Comparison of ENCODE assay signal across 8 cellular contexts in genomic region chr5:138438003-138438723, GRCh38. TPM values are rescaled to one million over a fixed set of nuclear protein-coding genes. Genes with fewer than 3 reads are reported as not detected.
DNase-seq lines count a peak whose midpoint lies in the region; ATAC-seq and TF ChIP-seq lines count a peak whose summit lies in the region.

No MANE protein-coding gene starts in this region.

- H3K4me1 ChIP-seq in HCT116 (ENCODE audit: control insufficient read depth in 1 of 2, insufficient read depth in 2 of 2, low read length in 2 of 2) (peaks cover 7 to 21% of the 10 kb centered on the region in 2 experiments; a peak in 3 of 4 replicates), right cardiac atrium (ENCODE audit: control insufficient read depth, insufficient read depth, low read length) (peaks cover 6% of the 10 kb centered on the region), skeletal muscle satellite cell (ENCODE audit: control insufficient read depth, insufficient read depth, low read length) (peaks cover 15% of the 10 kb centered on the region)

- no peak overlapping the region for H2AFZ ChIP-seq in HCT116 (ENCODE audit: low read depth, low read length, poor library complexity, severe bottlenecking)

- ATAC-seq in HCT116 (peak; percentile 15), right cardiac atrium (no peak), GM18870 (IDR thresholded peaks at IDR 0.05; ENCODE audit: unreplicated experiment) (no peak)

- 75% methylated on average over 11 of the region's 11 CpGs for WGBS in right cardiac atrium

- H3K4me2 ChIP-seq in HCT116 (ENCODE audit: low read length) (peak overlapping the region; percentile 70), skeletal muscle satellite cell (ENCODE audit: low read length) (peak overlapping the region; percentile 97)

- POLR2A ChIA-PET in HCT116 (lab: Charles Lee) = interaction anchor here (0.9 kb wide), 1 partner anchor 18 kb away, joined by 3 read pairs; no protein-coding TSS in a partner anchor

- H3K9ac ChIP-seq in HCT116 (ENCODE audit: low read length) (no peak overlapping the region), skeletal muscle satellite cell (ENCODE audit: low read depth, low read length) (peak overlapping the region; percentile 74)

- RAD21 ChIA-PET in HCT116 (lab: Charles Lee; ENCODE audit: low non-redundant PET in 1 of 2, low total read pairs in 2 of 2, uncharacterized antibody in 2 of 2, unreplicated experiment in 2 of 2) = no interaction called here

- intact Hi-C loops in HCT116 (cut with micrococcal nuclease) (no loop called here), right cardiac atrium (cut with DNase I) (no loop called here)

- H3K79me2 ChIP-seq in HCT116 (ENCODE audit: insufficient read depth, low read length) = no peaks in the 10 kb centered on the region

- TF ChIP-seq RAD21 in HCT116 (IDR thresholded peaks at IDR 0.05; ENCODE audit: low read depth) = no peak

- CTCF ChIA-PET in HCT116 (lab: Charles Lee) = no interaction called here

- no peaks in the 10 kb centered on the region for H4K20me1 ChIP-seq in HCT116 (ENCODE audit: insufficient read depth)

- H3K36me3 ChIP-seq in HCT116 (ENCODE audit: control insufficient read depth in 1 of 2, insufficient read depth in 2 of 2, low read length in 2 of 2) (peaks cover 16 to 17% of the 10 kb centered on the region in 2 experiments), WERI-Rb-1 (peaks cover 37% of the 10 kb centered on the region), skeletal muscle satellite cell (ENCODE audit: insufficient read depth, low read length) (peaks cover 24% of the 10 kb centered on the region)

- H3K4me3 ChIP-seq in HCT116 (replicated peaks in 1 of 2; ENCODE audit: low read depth in 1 of 2, low read length in 2 of 2) (peak overlapping the region in 1 of 2 experiments; percentile 55; a peak in 1 of 4 replicates), WERI-Rb-1 (ENCODE audit: low read depth, low read length) (peak overlapping the region; percentile 46), right cardiac atrium (ENCODE audit: low read length) (peak overlapping the region; percentile 44), skeletal muscle satellite cell (ENCODE audit: low read length) (peak overlapping the region; percentile 75)

- DNase-seq in HCT116 (ENCODE audit: low read depth, low spot score) (no peak), WERI-Rb-1 (no peak), right cardiac atrium (peak in 1 of 3 donors; percentile 56), hepatic stellate cell (ENCODE audit: low spot score) (no peak), NCI-H1105 (lab: John Stamatoyannopoulos, UW) (no peak), activated gamma-delta T cell treated with Interleukin-2 at 50 U/mL for 16 hours (no peak)

- BruUV-seq in HCT116 (replicated peaks; lab: Mats Ljungman, UMichigan) = no TSS peak

- no peaks in the 10 kb centered on the region for H3K9me2 ChIP-seq in HCT116 (ENCODE audit: insufficient read depth)

- H3K27me3 ChIP-seq in HCT116 (ENCODE audit: insufficient read depth, low read length) (no peaks in the 10 kb centered on the region), WERI-Rb-1 (ENCODE audit: insufficient read depth, low read depth, severe bottlenecking) (no peaks in the 10 kb centered on the region), right cardiac atrium (ENCODE audit: control insufficient read depth, insufficient read depth) (no peaks in the 10 kb centered on the region), skeletal muscle satellite cell (ENCODE audit: control insufficient read depth, insufficient read depth, low read length) (no peaks in the 10 kb centered on the region)

- TF ChIP-seq CTCF in HCT116 (IDR thresholded peaks at IDR 0.05 in 2 of 3, conservative IDR thresholded peaks at IDR 0.05 in 1 of 3; ENCODE audit: borderline replicate concordance in 1 of 3, insufficient read depth in 1 of 3, low read depth in 2 of 3, low read length in 2 of 3) = no peak
- TF ChIP-seq CTCF in WERI-Rb-1 (IDR thresholded peaks at IDR 0.05; ENCODE audit: low read depth, low read length) = no peak

- no peak overlapping the region for H3K27ac ChIP-seq in HCT116 (ENCODE audit: low read depth, low read length)
- H3K27ac ChIP-seq in WERI-Rb-1 = peak overlapping the region; percentile 68
- no peak overlapping the region for H3K27ac ChIP-seq in right cardiac atrium (ENCODE audit: low read length)

- no peak for TF ChIP-seq POLR2A in HCT116 (IDR thresholded peaks at IDR 0.05; ENCODE audit: borderline replicate concordance, extremely low read depth, insufficient read depth, insufficient read length)

- H3K9me3 ChIP-seq in HCT116 (ENCODE audit: control insufficient read depth in 1 of 2, insufficient read depth in 1 of 2, low read depth in 1 of 2, low read length in 2 of 2) (no peaks in the 10 kb centered on the region), WERI-Rb-1 (ENCODE audit: severe bottlenecking) (no peaks in the 10 kb centered on the region), right cardiac atrium (ENCODE audit: control insufficient read depth, low read length) (no peaks in the 10 kb centered on the region), skeletal muscle satellite cell (replicated peaks; ENCODE audit: low read length) (no peaks in the 10 kb centered on the region)

TF ChIP-seq in HCT116, 20 proteins besides CTCF, POLR2A, EP300 and RAD21:
- no peak for TF ChIP-seq ZNF274 (IDR thresholded peaks at IDR 0.05; ENCODE audit: low read depth, low read length)
- TF ChIP-seq, protein P1, sequence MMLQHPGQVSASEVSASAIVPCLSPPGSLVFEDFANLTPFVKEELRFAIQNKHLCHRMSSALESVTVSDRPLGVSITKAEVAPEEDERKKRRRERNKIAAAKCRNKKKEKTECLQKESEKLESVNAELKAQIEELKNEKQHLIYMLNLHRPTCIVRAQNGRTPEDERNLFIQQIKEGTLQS (IDR thresholded peaks at IDR 0.05) = no peak
- TF ChIP-seq EZH2phosphoT487 (IDR thresholded peaks at IDR 0.05; ENCODE audit: borderline replicate concordance) = no peak
- TF ChIP-seq, protein P2, sequence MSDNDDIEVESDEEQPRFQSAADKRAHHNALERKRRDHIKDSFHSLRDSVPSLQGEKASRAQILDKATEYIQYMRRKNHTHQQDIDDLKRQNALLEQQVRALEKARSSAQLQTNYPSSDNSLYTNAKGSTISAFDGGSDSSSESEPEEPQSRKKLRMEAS (IDR thresholded peaks at IDR 0.05) = no peak
- TF ChIP-seq CBX3 (IDR thresholded peaks at IDR 0.05; ENCODE audit: low read depth) = no peak
- TF ChIP-seq FOSL1 (IDR thresholded peaks at IDR 0.05; ENCODE audit: low read depth) = no peak
- TF ChIP-seq SP1 (IDR thresholded peaks at IDR 0.05; ENCODE audit: low read depth) = no peak
- TF ChIP-seq CEBPB (IDR thresholded peaks at IDR 0.05; ENCODE audit: low read depth) = no peak
- no peak for TF ChIP-seq POLR2AphosphoS5 (IDR thresholded peaks at IDR 0.05; ENCODE audit: low read depth, low read length)
- no peak for TF ChIP-seq SRF (IDR thresholded peaks at IDR 0.05; ENCODE audit: low read depth)
- TF ChIP-seq, protein P3, sequence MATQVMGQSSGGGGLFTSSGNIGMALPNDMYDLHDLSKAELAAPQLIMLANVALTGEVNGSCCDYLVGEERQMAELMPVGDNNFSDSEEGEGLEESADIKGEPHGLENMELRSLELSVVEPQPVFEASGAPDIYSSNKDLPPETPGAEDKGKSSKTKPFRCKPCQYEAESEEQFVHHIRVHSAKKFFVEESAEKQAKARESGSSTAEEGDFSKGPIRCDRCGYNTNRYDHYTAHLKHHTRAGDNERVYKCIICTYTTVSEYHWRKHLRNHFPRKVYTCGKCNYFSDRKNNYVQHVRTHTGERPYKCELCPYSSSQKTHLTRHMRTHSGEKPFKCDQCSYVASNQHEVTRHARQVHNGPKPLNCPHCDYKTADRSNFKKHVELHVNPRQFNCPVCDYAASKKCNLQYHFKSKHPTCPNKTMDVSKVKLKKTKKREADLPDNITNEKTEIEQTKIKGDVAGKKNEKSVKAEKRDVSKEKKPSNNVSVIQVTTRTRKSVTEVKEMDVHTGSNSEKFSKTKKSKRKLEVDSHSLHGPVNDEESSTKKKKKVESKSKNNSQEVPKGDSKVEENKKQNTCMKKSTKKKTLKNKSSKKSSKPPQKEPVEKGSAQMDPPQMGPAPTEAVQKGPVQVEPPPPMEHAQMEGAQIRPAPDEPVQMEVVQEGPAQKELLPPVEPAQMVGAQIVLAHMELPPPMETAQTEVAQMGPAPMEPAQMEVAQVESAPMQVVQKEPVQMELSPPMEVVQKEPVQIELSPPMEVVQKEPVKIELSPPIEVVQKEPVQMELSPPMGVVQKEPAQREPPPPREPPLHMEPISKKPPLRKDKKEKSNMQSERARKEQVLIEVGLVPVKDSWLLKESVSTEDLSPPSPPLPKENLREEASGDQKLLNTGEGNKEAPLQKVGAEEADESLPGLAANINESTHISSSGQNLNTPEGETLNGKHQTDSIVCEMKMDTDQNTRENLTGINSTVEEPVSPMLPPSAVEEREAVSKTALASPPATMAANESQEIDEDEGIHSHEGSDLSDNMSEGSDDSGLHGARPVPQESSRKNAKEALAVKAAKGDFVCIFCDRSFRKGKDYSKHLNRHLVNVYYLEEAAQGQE (IDR thresholded peaks at IDR 0.05; ENCODE audit: low read depth) = no peak
- no peak for TF ChIP-seq EZH2 (IDR thresholded peaks at IDR 0.05)
- no peak for TF ChIP-seq JUND (IDR thresholded peaks at IDR 0.05)
- no peak for TF ChIP-seq SIN3A (IDR thresholded peaks at IDR 0.05; ENCODE audit: low read depth)
- no peak for TF ChIP-seq ZFX (IDR thresholded peaks at IDR 0.05)
- TF ChIP-seq EGR1 (IDR thresholded peaks at IDR 0.05; ENCODE audit: low read depth) = no peak
TF ChIP-seq in HCT116: peak in this region for 0.

RNA-seq across cellular contexts. Expression of gene REEP2, which starts 0.7 kb away (rescaled TPM):
- total RNA-seq in HCT116 (2021; ENCODE audit: unreplicated experiment) (4.9 TPM), right cardiac atrium (10 to 100 TPM; 29.9 to 58.9 (median 37.2) TPM)
- polyA plus RNA-seq in HCT116 (2012) = 4.7 and 5.0 TPM in 2 replicates
- polyA plus RNA-seq in right cardiac atrium = 38.7 TPM
- total RNA-seq in skeletal muscle satellite cell (2012; rRNA removed) = 2.4 and 3.3 TPM in 2 replicates

RNA-seq across cellular contexts. Expression of gene EGR1, which starts 27.1 kb away (rescaled TPM):
- total RNA-seq in HCT116 (2021; ENCODE audit: unreplicated experiment) (173 TPM), right cardiac atrium (10 to 100 TPM in 3 of 4 donors, 1 to 10 TPM in 1; 8.4 to 66.5 (median 22.1) TPM)
- polyA plus RNA-seq in HCT116 (2012) = 403 and 469 TPM in 2 replicates
- polyA plus RNA-seq in right cardiac atrium = 123 TPM
- 3.8 and 7.9 TPM in 2 replicates for total RNA-seq in skeletal muscle satellite cell (2012; rRNA removed)
